10 cellular contexts compared by ENCODE assay signal in the genomic region with DNA sequence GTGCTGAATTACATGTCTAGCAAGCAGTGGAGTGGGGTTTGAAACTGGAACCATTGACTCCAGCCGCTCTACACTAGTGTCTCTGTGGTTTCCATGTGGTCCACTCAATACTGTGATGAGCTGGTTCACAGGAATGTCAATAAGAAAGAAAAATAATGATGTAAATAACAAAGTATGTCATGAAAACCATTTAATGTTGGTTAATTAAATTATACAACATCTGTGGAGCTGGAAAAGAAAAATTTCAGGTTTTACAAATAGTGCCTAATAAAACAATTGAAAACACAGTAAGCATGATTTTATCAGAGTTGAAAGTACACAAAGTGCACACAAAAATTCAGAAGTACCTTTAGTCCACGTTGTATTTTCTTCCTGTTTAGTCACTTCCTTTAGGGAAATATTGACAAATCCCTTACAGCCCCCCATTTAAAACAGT. TPM values are rescaled to one million over a fixed set of nuclear protein-coding genes. Genes with fewer than 3 reads are reported as not detected.
A peak's percentile ranks its signal among the peaks of the same experiment; 100 is the strongest.
DNase-seq lines count a peak whose midpoint lies in the region; ATAC-seq and TF ChIP-seq lines count a peak whose summit lies in the region.
"Had no signal": no experiment of that assay in that cellular context is flagged by ENCODE, and none has a peak within 500 bp of the region (broad histone marks: within the 10 kb centered on the region; RNA-seq: fewer than 3 reads in every experiment).

No MANE protein-coding gene starts in this region.

- no peak overlapping the region for H3K4me3 Mint-ChIP-seq in stimulated activated naive B cell treated with anti-CD40 and anti-IgM and Interleukin-4, amounts not matched to agents 10 μg/mL and 1 μg/mL and 100 μg/mL, for 72 hours
- H3K4me3 Mint-ChIP-seq: brain, GM23338 had no signal

- ATAC-seq in SK-N-SH treated with all-trans-retinoic acid at 6 μM for 48 hours: peak; percentile 84
- ATAC-seq in stimulated activated naive B cell treated with anti-CD40 and anti-IgM and Interleukin-4, amounts not matched to agents 10 μg/mL and 1 μg/mL and 100 μg/mL, for 72 hours (replicated peaks): no peak
- ATAC-seq in GM18867 (IDR thresholded peaks at IDR 0.05; ENCODE audit: unreplicated experiment): no peak
- ATAC-seq: GM23338 had no signal

- H3K27ac Mint-ChIP-seq in stimulated activated naive B cell treated with anti-CD40 and anti-IgM and Interleukin-4, amounts not matched to agents 10 μg/mL and 1 μg/mL and 100 μg/mL, for 72 hours: peak overlapping the region; percentile 33
- H3K27ac Mint-ChIP-seq: brain, GM23338 had no signal

- H3K36me3 Mint-ChIP-seq in stimulated activated naive B cell treated with anti-CD40 and anti-IgM and Interleukin-4, amounts not matched to agents 10 μg/mL and 1 μg/mL and 100 μg/mL, for 72 hours: no peaks in the 10 kb centered on the region
- H3K36me3 Mint-ChIP-seq: brain had no signal

- intact Hi-C loops in dorsolateral prefrontal cortex (cut with DNase I): no loop called here

- no peak for TF ChIP-seq CTCF in fibroblast of pulmonary artery (IDR thresholded peaks at IDR 0.05; ENCODE audit: low read length, missing control alignments)
- no peak for TF ChIP-seq CTCF in dorsolateral prefrontal cortex (IDR thresholded peaks at IDR 0.05 in 54 of 56, conservative IDR thresholded peaks at IDR 0.05 in 2 of 56; ENCODE audit: low read depth in 1 of 56, partially characterized antibody in 56 of 56)

- peak overlapping the region in 27 of 59 donors; percentile 2 to 82 (median 33) for H3K27ac ChIP-seq in dorsolateral prefrontal cortex

- peaks cover 0 to 2% of the 10 kb centered on the region in 2 donors for H3K9me3 Mint-ChIP-seq in stimulated activated naive B cell treated with anti-CD40 and anti-IgM and Interleukin-4, amounts not matched to agents 10 μg/mL and 1 μg/mL and 100 μg/mL, for 72 hours

- H3K4me1 Mint-ChIP-seq in stimulated activated naive B cell treated with anti-CD40 and anti-IgM and Interleukin-4, amounts not matched to agents 10 μg/mL and 1 μg/mL and 100 μg/mL, for 72 hours: peaks cover 5 to 12% of the 10 kb centered on the region in 2 donors
- H3K4me1 Mint-ChIP-seq: brain, GM23338 had no signal

- H3K27me3 Mint-ChIP-seq in stimulated activated naive B cell treated with anti-CD40 and anti-IgM and Interleukin-4, amounts not matched to agents 10 μg/mL and 1 μg/mL and 100 μg/mL, for 72 hours: peaks cover 0 to 5% of the 10 kb centered on the region in 2 donors

- no peaks in the 10 kb centered on the region for H3K27me3 ChIP-seq in dorsolateral prefrontal cortex

- H3K4me3 ChIP-seq in fibroblast of pulmonary artery (replicated peaks; ENCODE audit: low read depth, low read length) (no peak overlapping the region), dorsolateral prefrontal cortex (no peak overlapping the region)
- H3K4me3 ChIP-seq: GM23338 had no signal

- peak; percentile 68 for DNase-seq in HCEC 1CT
- DNase-seq in fibroblast of pulmonary artery (ENCODE audit: low read depth): peak; percentile 61
- DNase-seq in stimulated activated naive B cell treated with anti-CD40 and anti-IgM and Interleukin-4, amounts not matched to agents 10 μg/mL and 1 μg/mL and 100 μg/mL, for 72 hours: no peak
- no peak for DNase-seq in HuH-7 (ENCODE audit: low spot score)
- DNase-seq in dorsolateral prefrontal cortex: no peak
- DNase-seq: NCI-H526 had no signal

TF ChIP-seq in SK-N-SH treated with all-trans-retinoic acid at 6 μM for 48 hours, 23 proteins besides CTCF, POLR2A, EP300 and RAD21:
- TF ChIP-seq ZNF70 (CRISPR knock-in tag; IDR thresholded peaks at IDR 0.05) (no peak), ISL1 (CRISPR knock-in tag; IDR thresholded peaks at IDR 0.05) (peak; percentile 86), ZFP30 (CRISPR knock-in tag; IDR thresholded peaks at IDR 0.05) (no peak), BACH2 (CRISPR knock-in tag; IDR thresholded peaks at IDR 0.05; ENCODE audit: borderline replicate concordance) (no peak), ESRRG (CRISPR knock-in tag; IDR thresholded peaks at IDR 0.05) (no peak), CSDC2 (CRISPR knock-in tag; IDR thresholded peaks at IDR 0.05) (no peak), ZFP3 (CRISPR knock-in tag; IDR thresholded peaks at IDR 0.05) (no peak), ZNF8 (CRISPR knock-in tag; IDR thresholded peaks at IDR 0.05) (0 out of 2 replicates have a peak, but pooled peaks have one; percentile 6), TCF4 (CRISPR knock-in tag; IDR thresholded peaks at IDR 0.05; ENCODE audit: borderline replicate concordance) (peak; percentile 42; the same call in 1 of the 2 replicates)
- TF ChIP-seq, protein P1, sequence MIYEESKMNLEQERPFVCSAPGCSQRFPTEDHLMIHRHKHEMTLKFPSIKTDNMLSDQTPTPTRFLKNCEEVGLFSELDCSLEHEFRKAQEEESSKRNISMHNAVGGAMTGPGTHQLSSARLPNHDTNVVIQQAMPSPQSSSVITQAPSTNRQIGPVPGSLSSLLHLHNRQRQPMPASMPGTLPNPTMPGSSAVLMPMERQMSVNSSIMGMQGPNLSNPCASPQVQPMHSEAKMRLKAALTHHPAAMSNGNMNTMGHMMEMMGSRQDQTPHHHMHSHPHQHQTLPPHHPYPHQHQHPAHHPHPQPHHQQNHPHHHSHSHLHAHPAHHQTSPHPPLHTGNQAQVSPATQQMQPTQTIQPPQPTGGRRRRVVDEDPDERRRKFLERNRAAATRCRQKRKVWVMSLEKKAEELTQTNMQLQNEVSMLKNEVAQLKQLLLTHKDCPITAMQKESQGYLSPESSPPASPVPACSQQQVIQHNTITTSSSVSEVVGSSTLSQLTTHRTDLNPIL (CRISPR knock-in tag; IDR thresholded peaks at IDR 0.05; ENCODE audit: low read depth): peak; percentile 88
- TF ChIP-seq, protein P2, sequence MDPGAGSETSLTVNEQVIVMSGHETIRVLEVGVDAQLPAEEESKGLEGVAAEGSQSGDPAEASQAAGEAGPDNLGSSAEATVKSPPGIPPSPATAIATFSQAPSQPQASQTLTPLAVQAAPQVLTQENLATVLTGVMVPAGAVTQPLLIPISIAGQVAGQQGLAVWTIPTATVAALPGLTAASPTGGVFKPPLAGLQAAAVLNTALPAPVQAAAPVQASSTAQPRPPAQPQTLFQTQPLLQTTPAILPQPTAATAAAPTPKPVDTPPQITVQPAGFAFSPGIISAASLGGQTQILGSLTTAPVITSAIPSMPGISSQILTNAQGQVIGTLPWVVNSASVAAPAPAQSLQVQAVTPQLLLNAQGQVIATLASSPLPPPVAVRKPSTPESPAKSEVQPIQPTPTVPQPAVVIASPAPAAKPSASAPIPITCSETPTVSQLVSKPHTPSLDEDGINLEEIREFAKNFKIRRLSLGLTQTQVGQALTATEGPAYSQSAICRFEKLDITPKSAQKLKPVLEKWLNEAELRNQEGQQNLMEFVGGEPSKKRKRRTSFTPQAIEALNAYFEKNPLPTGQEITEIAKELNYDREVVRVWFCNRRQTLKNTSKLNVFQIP (CRISPR knock-in tag; IDR thresholded peaks at IDR 0.05; ENCODE audit: borderline replicate concordance, low read depth): no peak

RNA-seq across cellular contexts. Expression of a gene that starts 28.7 kb away (rescaled TPM):
- 100 to 1,000 TPM in 17 of 120 experiments, 10 to 100 TPM in 103; 24.2 to 256 (median 58.4) TPM for total RNA-seq in dorsolateral prefrontal cortex

Comparison
In these comparisons a context has a peak if more than half of its experiments do, and no peak if none do; other contexts are left out.
1. DNase-seq: peak in HCEC 1CT (single experiment) and fibroblast of pulmonary artery (single experiment); none in stimulated activated naive B cell treated with anti-CD40 and anti-IgM and Interleukin-4, amounts not matched to agents 10 μg/mL and 1 μg/mL and 100 μg/mL, for 72 hours (single experiment), HuH-7 (single experiment) and dorsolateral prefrontal cortex (0 of 10).